20 cellular contexts compared by ENCODE assay signal in genomic region chr7:132881317-132881716, GRCh38.
"Had no signal": no experiment of that assay in that cellular context is flagged by ENCODE, and none has a peak within 500 bp of the region (broad histone marks: within the 10 kb centered on the region; RNA-seq: fewer than 3 reads in every experiment).

No MANE protein-coding gene starts in this region.

- H3K27me3 ChIP-seq: foreskin keratinocyte, right atrium auricular region, sigmoid colon, stomach, transverse colon had no signal

- H3K9me3 ChIP-seq: left ventricle myocardium inferior, lower lobe of right lung, right atrium auricular region, sigmoid colon, stomach, thoracic aorta, transverse colon had no signal

- H3K36me3 ChIP-seq: lower lobe of right lung, right atrium auricular region, thoracic aorta, transverse colon had no signal

- ATAC-seq: foreskin keratinocyte, left cardiac atrium, lower lobe of right lung, natural killer cell had no signal

- H3K27ac ChIP-seq: foreskin keratinocyte, left ventricle myocardium inferior, lower lobe of right lung, right atrium auricular region, sigmoid colon, skin epidermis, stomach, thoracic aorta, transverse colon had no signal

- H3K4me3 ChIP-seq: left ventricle myocardium inferior, lower lobe of right lung, right atrium auricular region, sigmoid colon, skin epidermis, stomach, thoracic aorta, transverse colon had no signal

- DNase-seq: effector CD4-positive, alpha-beta T cell; endodermal cell; erythroblast; foreskin keratinocyte; immature natural killer cell; kidney; left cardiac atrium; left ventricle myocardium inferior; lower lobe of right lung; natural killer cell; posterior cingulate gyrus; sigmoid colon; stimulated activated CD4-positive, alpha-beta T cell treated with anti-CD3 and anti-CD28 coated beads, Interleukin-12 subunit alpha, Interleukin-12 subunit beta, amount 100 ng/mL, for 4 hours; stimulated activated naive CD4-positive, alpha-beta T cell; stomach; substantia nigra; transverse colon had no signal

- H3K4me1 ChIP-seq: lower lobe of right lung, right atrium auricular region, sigmoid colon had no signal
